1 cellular context compared by ENCODE assay signal in the genomic region with DNA sequence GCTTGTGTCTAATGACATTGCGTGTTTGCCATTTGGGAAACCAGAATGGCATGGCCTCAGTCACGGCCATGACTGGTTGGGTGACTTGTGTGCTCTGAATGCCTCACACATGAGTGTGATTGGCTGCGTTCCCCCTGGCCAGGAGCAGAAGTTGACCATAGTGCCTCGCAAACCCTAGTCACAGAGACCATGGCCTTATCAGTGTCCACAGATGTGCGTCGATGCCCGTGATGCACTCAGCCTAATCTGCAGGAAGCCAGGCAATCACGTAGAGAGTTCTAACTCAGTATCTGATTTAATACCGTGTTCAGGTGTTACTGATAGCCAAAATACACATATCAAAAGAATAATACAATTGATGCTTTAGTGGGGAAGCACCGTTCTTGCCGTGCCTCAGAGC.
A peak's percentile ranks its signal among the peaks of the same experiment; 100 is the strongest.
TF ChIP-seq lines count a peak whose summit lies in the region.

No MANE protein-coding gene starts in this region.

TF ChIP-seq in K562, 482 proteins besides CTCF, POLR2A, EP300 and RAD21 (continued from another document and continues in another):
- TF ChIP-seq, protein P1, sequence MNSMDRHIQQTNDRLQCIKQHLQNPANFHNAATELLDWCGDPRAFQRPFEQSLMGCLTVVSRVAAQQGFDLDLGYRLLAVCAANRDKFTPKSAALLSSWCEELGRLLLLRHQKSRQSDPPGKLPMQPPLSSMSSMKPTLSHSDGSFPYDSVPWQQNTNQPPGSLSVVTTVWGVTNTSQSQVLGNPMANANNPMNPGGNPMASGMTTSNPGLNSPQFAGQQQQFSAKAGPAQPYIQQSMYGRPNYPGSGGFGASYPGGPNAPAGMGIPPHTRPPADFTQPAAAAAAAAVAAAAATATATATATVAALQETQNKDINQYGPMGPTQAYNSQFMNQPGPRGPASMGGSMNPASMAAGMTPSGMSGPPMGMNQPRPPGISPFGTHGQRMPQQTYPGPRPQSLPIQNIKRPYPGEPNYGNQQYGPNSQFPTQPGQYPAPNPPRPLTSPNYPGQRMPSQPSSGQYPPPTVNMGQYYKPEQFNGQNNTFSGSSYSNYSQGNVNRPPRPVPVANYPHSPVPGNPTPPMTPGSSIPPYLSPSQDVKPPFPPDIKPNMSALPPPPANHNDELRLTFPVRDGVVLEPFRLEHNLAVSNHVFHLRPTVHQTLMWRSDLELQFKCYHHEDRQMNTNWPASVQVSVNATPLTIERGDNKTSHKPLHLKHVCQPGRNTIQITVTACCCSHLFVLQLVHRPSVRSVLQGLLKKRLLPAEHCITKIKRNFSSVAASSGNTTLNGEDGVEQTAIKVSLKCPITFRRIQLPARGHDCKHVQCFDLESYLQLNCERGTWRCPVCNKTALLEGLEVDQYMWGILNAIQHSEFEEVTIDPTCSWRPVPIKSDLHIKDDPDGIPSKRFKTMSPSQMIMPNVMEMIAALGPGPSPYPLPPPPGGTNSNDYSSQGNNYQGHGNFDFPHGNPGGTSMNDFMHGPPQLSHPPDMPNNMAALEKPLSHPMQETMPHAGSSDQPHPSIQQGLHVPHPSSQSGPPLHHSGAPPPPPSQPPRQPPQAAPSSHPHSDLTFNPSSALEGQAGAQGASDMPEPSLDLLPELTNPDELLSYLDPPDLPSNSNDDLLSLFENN (IDR thresholded peaks at IDR 0.05; ENCODE audit: low read depth in 2 of 2, low read length in 2 of 2): peak in 1 of 2 experiments; percentile 72; a peak in 1 of 4 replicates
- TF ChIP-seq ETV1 (tag; conservative IDR thresholded peaks at IDR 0.05; ENCODE audit: low read depth) (peak; percentile 69), DNMT1 (IDR thresholded peaks at IDR 0.05) (no peak), NFXL1 (CRISPR knock-in tag; IDR thresholded peaks at IDR 0.05) (no peak), PRMT5 (CRISPR knock-in tag; IDR thresholded peaks at IDR 0.05) (no peak), POLR3A (IDR thresholded peaks at IDR 0.05; ENCODE audit: borderline replicate concordance, extremely low read depth, insufficient read depth, insufficient read length) (no peak), ZNF644 (tag; IDR thresholded peaks at IDR 0.05; ENCODE audit: low read depth) (peak; percentile 61; the same call in 1 of the 2 replicates), ILF3 (IDR thresholded peaks at IDR 0.05; ENCODE audit: borderline replicate concordance) (no peak), ELF1 (tag; IDR thresholded peaks at IDR 0.05) (no peak), E2F3 (CRISPR knock-in tag; IDR thresholded peaks at IDR 0.05) (no peak), RFX7 (CRISPR knock-in tag; IDR thresholded peaks at IDR 0.05) (no peak), ATF7 (IDR thresholded peaks at IDR 0.05) (peak; percentile 45), MCM7 (IDR thresholded peaks at IDR 0.05) (no peak), MAFF (IDR thresholded peaks at IDR 0.05; ENCODE audit: low read length) (no peak), XRCC4 (IDR thresholded peaks at IDR 0.05; ENCODE audit: extremely low read depth, insufficient read depth, insufficient read length) (no peak), CREBBP (IDR thresholded peaks at IDR 0.05; ENCODE audit: low read depth, low read length) (no peak), GTF2E2 (tag; IDR thresholded peaks at IDR 0.05) (no peak), STAT5A (IDR thresholded peaks at IDR 0.05; ENCODE audit: borderline replicate concordance, low read length) (peak; percentile 86), ZNF436 (CRISPR knock-in tag; IDR thresholded peaks at IDR 0.05) (no peak), ARID1B (IDR thresholded peaks at IDR 0.05) (peak; percentile 96), MBD2 (IDR thresholded peaks at IDR 0.05; ENCODE audit: borderline replicate concordance, low read depth) (no peak), SMAD1 (IDR thresholded peaks at IDR 0.05; ENCODE audit: low read depth, low read length, partially characterized antibody) (peak; percentile 71), SLC30A9 (CRISPR knock-in tag; IDR thresholded peaks at IDR 0.05) (no peak), FOS (IDR thresholded peaks at IDR 0.05; ENCODE audit: extremely low read depth, insufficient read length) (no peak), BHLHE40 (IDR thresholded peaks at IDR 0.05; ENCODE audit: low read length) (peak; percentile 94), MITF (IDR thresholded peaks at IDR 0.05) (peak; percentile 83), ZNF140 (CRISPR knock-in tag; IDR thresholded peaks at IDR 0.05) (no peak), SMAD3 (CRISPR knock-in tag; conservative IDR thresholded peaks at IDR 0.05) (no peak), CTCFL (IDR thresholded peaks at IDR 0.05; ENCODE audit: borderline replicate concordance, insufficient read depth, low read depth, low read length, poor library complexity, severe bottlenecking) (no peak), ZNF174 (CRISPR knock-in tag; IDR thresholded peaks at IDR 0.05) (no peak), ZNF175 (CRISPR knock-in tag; IDR thresholded peaks at IDR 0.05; ENCODE audit: low read depth) (no peak)
- TF ChIP-seq, protein P2, sequence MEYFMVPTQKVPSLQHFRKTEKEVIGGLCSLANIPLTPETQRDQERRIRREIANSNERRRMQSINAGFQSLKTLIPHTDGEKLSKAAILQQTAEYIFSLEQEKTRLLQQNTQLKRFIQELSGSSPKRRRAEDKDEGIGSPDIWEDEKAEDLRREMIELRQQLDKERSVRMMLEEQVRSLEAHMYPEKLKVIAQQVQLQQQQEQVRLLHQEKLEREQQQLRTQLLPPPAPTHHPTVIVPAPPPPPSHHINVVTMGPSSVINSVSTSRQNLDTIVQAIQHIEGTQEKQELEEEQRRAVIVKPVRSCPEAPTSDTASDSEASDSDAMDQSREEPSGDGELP (CRISPR knock-in tag; IDR thresholded peaks at IDR 0.05; ENCODE audit: borderline replicate concordance): peak; percentile 41; the same call in 1 of the 2 replicates
- TF ChIP-seq, protein P3, sequence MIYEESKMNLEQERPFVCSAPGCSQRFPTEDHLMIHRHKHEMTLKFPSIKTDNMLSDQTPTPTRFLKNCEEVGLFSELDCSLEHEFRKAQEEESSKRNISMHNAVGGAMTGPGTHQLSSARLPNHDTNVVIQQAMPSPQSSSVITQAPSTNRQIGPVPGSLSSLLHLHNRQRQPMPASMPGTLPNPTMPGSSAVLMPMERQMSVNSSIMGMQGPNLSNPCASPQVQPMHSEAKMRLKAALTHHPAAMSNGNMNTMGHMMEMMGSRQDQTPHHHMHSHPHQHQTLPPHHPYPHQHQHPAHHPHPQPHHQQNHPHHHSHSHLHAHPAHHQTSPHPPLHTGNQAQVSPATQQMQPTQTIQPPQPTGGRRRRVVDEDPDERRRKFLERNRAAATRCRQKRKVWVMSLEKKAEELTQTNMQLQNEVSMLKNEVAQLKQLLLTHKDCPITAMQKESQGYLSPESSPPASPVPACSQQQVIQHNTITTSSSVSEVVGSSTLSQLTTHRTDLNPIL (CRISPR knock-in tag; IDR thresholded peaks at IDR 0.05): no peak
- TF ChIP-seq, protein P4, sequence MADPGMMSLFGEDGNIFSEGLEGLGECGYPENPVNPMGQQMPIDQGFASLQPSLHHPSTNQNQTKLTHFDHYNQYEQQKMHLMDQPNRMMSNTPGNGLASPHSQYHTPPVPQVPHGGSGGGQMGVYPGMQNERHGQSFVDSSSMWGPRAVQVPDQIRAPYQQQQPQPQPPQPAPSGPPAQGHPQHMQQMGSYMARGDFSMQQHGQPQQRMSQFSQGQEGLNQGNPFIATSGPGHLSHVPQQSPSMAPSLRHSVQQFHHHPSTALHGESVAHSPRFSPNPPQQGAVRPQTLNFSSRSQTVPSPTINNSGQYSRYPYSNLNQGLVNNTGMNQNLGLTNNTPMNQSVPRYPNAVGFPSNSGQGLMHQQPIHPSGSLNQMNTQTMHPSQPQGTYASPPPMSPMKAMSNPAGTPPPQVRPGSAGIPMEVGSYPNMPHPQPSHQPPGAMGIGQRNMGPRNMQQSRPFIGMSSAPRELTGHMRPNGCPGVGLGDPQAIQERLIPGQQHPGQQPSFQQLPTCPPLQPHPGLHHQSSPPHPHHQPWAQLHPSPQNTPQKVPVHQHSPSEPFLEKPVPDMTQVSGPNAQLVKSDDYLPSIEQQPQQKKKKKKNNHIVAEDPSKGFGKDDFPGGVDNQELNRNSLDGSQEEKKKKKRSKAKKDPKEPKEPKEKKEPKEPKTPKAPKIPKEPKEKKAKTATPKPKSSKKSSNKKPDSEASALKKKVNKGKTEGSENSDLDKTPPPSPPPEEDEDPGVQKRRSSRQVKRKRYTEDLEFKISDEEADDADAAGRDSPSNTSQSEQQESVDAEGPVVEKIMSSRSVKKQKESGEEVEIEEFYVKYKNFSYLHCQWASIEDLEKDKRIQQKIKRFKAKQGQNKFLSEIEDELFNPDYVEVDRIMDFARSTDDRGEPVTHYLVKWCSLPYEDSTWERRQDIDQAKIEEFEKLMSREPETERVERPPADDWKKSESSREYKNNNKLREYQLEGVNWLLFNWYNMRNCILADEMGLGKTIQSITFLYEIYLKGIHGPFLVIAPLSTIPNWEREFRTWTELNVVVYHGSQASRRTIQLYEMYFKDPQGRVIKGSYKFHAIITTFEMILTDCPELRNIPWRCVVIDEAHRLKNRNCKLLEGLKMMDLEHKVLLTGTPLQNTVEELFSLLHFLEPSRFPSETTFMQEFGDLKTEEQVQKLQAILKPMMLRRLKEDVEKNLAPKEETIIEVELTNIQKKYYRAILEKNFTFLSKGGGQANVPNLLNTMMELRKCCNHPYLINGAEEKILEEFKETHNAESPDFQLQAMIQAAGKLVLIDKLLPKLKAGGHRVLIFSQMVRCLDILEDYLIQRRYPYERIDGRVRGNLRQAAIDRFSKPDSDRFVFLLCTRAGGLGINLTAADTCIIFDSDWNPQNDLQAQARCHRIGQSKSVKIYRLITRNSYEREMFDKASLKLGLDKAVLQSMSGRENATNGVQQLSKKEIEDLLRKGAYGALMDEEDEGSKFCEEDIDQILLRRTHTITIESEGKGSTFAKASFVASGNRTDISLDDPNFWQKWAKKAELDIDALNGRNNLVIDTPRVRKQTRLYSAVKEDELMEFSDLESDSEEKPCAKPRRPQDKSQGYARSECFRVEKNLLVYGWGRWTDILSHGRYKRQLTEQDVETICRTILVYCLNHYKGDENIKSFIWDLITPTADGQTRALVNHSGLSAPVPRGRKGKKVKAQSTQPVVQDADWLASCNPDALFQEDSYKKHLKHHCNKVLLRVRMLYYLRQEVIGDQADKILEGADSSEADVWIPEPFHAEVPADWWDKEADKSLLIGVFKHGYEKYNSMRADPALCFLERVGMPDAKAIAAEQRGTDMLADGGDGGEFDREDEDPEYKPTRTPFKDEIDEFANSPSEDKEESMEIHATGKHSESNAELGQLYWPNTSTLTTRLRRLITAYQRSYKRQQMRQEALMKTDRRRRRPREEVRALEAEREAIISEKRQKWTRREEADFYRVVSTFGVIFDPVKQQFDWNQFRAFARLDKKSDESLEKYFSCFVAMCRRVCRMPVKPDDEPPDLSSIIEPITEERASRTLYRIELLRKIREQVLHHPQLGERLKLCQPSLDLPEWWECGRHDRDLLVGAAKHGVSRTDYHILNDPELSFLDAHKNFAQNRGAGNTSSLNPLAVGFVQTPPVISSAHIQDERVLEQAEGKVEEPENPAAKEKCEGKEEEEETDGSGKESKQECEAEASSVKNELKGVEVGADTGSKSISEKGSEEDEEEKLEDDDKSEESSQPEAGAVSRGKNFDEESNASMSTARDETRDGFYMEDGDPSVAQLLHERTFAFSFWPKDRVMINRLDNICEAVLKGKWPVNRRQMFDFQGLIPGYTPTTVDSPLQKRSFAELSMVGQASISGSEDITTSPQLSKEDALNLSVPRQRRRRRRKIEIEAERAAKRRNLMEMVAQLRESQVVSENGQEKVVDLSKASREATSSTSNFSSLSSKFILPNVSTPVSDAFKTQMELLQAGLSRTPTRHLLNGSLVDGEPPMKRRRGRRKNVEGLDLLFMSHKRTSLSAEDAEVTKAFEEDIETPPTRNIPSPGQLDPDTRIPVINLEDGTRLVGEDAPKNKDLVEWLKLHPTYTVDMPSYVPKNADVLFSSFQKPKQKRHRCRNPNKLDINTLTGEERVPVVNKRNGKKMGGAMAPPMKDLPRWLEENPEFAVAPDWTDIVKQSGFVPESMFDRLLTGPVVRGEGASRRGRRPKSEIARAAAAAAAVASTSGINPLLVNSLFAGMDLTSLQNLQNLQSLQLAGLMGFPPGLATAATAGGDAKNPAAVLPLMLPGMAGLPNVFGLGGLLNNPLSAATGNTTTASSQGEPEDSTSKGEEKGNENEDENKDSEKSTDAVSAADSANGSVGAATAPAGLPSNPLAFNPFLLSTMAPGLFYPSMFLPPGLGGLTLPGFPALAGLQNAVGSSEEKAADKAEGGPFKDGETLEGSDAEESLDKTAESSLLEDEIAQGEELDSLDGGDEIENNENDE (IDR thresholded peaks at IDR 0.05; ENCODE audit: low read depth, low read length): no peak
- TF ChIP-seq, protein P5, sequence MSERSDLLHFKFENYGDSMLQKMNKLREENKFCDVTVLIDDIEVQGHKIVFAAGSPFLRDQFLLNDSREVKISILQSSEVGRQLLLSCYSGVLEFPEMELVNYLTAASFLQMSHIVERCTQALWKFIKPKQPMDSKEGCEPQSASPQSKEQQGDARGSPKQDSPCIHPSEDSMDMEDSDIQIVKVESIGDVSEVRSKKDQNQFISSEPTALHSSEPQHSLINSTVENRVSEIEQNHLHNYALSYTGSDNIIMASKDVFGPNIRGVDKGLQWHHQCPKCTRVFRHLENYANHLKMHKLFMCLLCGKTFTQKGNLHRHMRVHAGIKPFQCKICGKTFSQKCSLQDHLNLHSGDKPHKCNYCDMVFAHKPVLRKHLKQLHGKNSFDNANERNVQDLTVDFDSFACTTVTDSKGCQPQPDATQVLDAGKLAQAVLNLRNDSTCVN (CRISPR knock-in tag; IDR thresholded peaks at IDR 0.05): no peak
- TF ChIP-seq, protein P6, sequence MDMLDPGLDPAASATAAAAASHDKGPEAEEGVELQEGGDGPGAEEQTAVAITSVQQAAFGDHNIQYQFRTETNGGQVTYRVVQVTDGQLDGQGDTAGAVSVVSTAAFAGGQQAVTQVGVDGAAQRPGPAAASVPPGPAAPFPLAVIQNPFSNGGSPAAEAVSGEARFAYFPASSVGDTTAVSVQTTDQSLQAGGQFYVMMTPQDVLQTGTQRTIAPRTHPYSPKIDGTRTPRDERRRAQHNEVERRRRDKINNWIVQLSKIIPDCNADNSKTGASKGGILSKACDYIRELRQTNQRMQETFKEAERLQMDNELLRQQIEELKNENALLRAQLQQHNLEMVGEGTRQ (CRISPR knock-in tag; IDR thresholded peaks at IDR 0.05): no peak
